17 cellular contexts compared by ENCODE assay signal in the genomic region with DNA sequence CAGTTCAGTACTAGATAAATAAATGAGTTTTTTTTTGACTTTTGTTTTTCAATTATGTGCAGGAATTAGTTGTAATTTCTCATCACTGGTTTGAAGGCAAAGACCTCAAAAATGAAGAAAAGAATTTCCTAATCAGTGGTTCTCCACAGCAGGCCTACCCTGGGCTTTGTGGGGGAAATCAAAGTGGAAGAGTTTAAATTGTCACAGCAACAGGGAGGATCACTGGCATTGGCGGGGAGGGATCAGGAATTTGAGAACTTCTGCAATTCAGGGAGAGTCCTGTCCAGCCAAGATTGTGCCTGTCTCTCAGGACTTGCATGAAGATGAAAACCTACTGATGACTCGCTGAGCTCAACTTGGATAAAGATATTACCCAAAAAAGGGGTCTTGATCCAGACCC.
A peak's percentile ranks its signal among the peaks of the same experiment; 100 is the strongest.
DNase-seq lines count a peak whose midpoint lies in the region; TF ChIP-seq lines count a peak whose summit lies in the region.
"Had no signal": no experiment of that assay in that cellular context is flagged by ENCODE, and none has a peak within 500 bp of the region (broad histone marks: within the 10 kb centered on the region; RNA-seq: fewer than 3 reads in every experiment).

No MANE protein-coding gene starts in this region.

- no peak overlapping the region for H2BK5ac ChIP-seq in neuronal stem cell (ENCODE audit: low read length)

- no peaks in the 10 kb centered on the region for H3K36me3 Mint-ChIP-seq in nephron (ENCODE audit: low read depth)
- H3K36me3 Mint-ChIP-seq in activated T-helper 1 cell treated with anti-CD3 and anti-CD28 coated beads, Interleukin-12 subunit alpha, Interleukin-12 subunit beta, Interleukin-2, Interleukin-4 antibody, amounts not matched to agents 30 ng/mL and 10 ng/mL and 1 ng/mL, durations not matched to agents 14 hours and 24 hours and 36 hours (ENCODE audit: low read depth) = no peaks in the 10 kb centered on the region
- H3K36me3 Mint-ChIP-seq in activated CD4-positive, alpha-beta T cell treated with anti-CD3 and anti-CD28 coated beads, Interleukin-2, amount 10 ng/mL, durations not matched to agents 24 days and 14 days (ENCODE audit: low read depth) = no peaks in the 10 kb centered on the region

- DNase-seq in AG10803 (ENCODE audit: low read depth) (peak; percentile 39), MV-4-11 (lab: John Stamatoyannopoulos, UW) (peak; percentile 59), choroid plexus epithelial cell (ENCODE audit: low read depth) (peak; percentile 28), neuronal stem cell (ENCODE audit: low spot score) (no peak), NCI-H1436 (lab: John Stamatoyannopoulos, UW) (no peak)
- DNase-seq in activated T-helper 1 cell treated with anti-CD3 and anti-CD28 coated beads, Interleukin-12 subunit alpha, Interleukin-12 subunit beta, Interleukin-2, Interleukin-4 antibody, amounts not matched to agents 30 ng/mL and 10 ng/mL and 1 ng/mL, durations not matched to agents 14 hours and 24 hours and 36 hours (ENCODE audit: low spot score) = no peak
- DNase-seq in activated CD4-positive, alpha-beta T cell treated with anti-CD3 and anti-CD28 coated beads, Interleukin-2, amount 10 ng/mL, durations not matched to agents 24 days and 14 days = no peak
- DNase-seq: C1 segment of cervical spinal cord, DND-41, GM23248, NCI-H1417, NCI-H2081, NCI-H748 treated with DMSO at 0.1 percent for 48 hours, PC-3 had no signal

- H2AK5ac ChIP-seq in neuronal stem cell (ENCODE audit: low read depth, low read length) = no peak overlapping the region

- H3K9me3 Mint-ChIP-seq in nephron = no peaks in the 10 kb centered on the region
- no peaks in the 10 kb centered on the region for H3K9me3 Mint-ChIP-seq in activated T-helper 1 cell treated with anti-CD3 and anti-CD28 coated beads, Interleukin-12 subunit alpha, Interleukin-12 subunit beta, Interleukin-2, Interleukin-4 antibody, amounts not matched to agents 30 ng/mL and 10 ng/mL and 1 ng/mL, durations not matched to agents 14 hours and 24 hours and 36 hours
- no peaks in the 10 kb centered on the region for H3K9me3 Mint-ChIP-seq in activated CD4-positive, alpha-beta T cell treated with anti-CD3 and anti-CD28 coated beads, Interleukin-2, amount 10 ng/mL, durations not matched to agents 24 days and 14 days

- no CpG with 5 or more reads among the region's 2 CpGs for WGBS in neuronal stem cell (ENCODE audit: extremely low coverage in 2 of 2, insufficient read length in 2 of 2, insufficient replicate concordance in 1 of 2), 2 donors

- no peak overlapping the region for H2BK120ac ChIP-seq in neuronal stem cell (ENCODE audit: low read depth, low read length)

- no peak overlapping the region for H4K91ac ChIP-seq in neuronal stem cell (ENCODE audit: low read depth, low read length, poor library complexity)

- H4K8ac ChIP-seq in neuronal stem cell (ENCODE audit: low read depth, low read length) = no peak overlapping the region

- H3K4me2 ChIP-seq in neuronal stem cell (ENCODE audit: insufficient read depth, low read length, poor library complexity, severe bottlenecking) = no peak overlapping the region

- H2BK15ac ChIP-seq in neuronal stem cell (ENCODE audit: low read length) = no peak overlapping the region

- H3K23ac ChIP-seq in neuronal stem cell (ENCODE audit: low read depth, low read length, poor library complexity) = no peak overlapping the region

- no peaks in the 10 kb centered on the region for H3K27me3 ChIP-seq in neuronal stem cell (ENCODE audit: control insufficient read depth in 3 of 3, insufficient read depth in 3 of 3, low read depth in 1 of 3, low read length in 3 of 3)

- H3K4me3 Mint-ChIP-seq in nephron = peak overlapping the region in 2 of 3 experiments; percentile 10 to 41
- H3K4me3 Mint-ChIP-seq in activated T-helper 1 cell treated with anti-CD3 and anti-CD28 coated beads, Interleukin-12 subunit alpha, Interleukin-12 subunit beta, Interleukin-2, Interleukin-4 antibody, amounts not matched to agents 30 ng/mL and 10 ng/mL and 1 ng/mL, durations not matched to agents 14 hours and 24 hours and 36 hours = no peak overlapping the region
- H3K4me3 Mint-ChIP-seq in activated CD4-positive, alpha-beta T cell treated with anti-CD3 and anti-CD28 coated beads, Interleukin-2, amount 10 ng/mL, durations not matched to agents 24 days and 14 days = no peak overlapping the region

- intact Hi-C loops in activated T-helper 1 cell treated with anti-CD3 and anti-CD28 coated beads, Interleukin-12 subunit alpha, Interleukin-12 subunit beta, Interleukin-2, Interleukin-4 antibody, amounts not matched to agents 30 ng/mL and 10 ng/mL and 1 ng/mL, durations not matched to agents 14 hours and 24 hours and 36 hours (cut with micrococcal nuclease) = no loop called here
- intact Hi-C loops in activated CD4-positive, alpha-beta T cell treated with anti-CD3 and anti-CD28 coated beads, Interleukin-2, amount 10 ng/mL, durations not matched to agents 24 days and 14 days (cut with micrococcal nuclease) = no loop called here

- H3K36me3 ChIP-seq in neuronal stem cell (replicated peaks in 1 of 2; ENCODE audit: control insufficient read depth in 2 of 2, insufficient read depth in 2 of 2, low read length in 2 of 2) = no peaks in the 10 kb centered on the region

- H3K4me3 ChIP-seq in AG10803 (ENCODE audit: low read length) = no peak overlapping the region
- no peak overlapping the region for H3K4me3 ChIP-seq in choroid plexus epithelial cell (ENCODE audit: low read depth, low read length)
- no peak overlapping the region for H3K4me3 ChIP-seq in neuronal stem cell (ENCODE audit: low read length in 2 of 2)
- H3K4me3 ChIP-seq: GM23248 had no signal

- H3K9me3 ChIP-seq in neuronal stem cell (replicated peaks in 1 of 2; ENCODE audit: control insufficient read depth in 2 of 2, insufficient read depth in 1 of 2, low read depth in 1 of 2, low read length in 2 of 2) = no peaks in the 10 kb centered on the region

- TF ChIP-seq CTCF in AG10803 (conservative IDR thresholded peaks at IDR 0.05; ENCODE audit: low read length) = no peak
- TF ChIP-seq CTCF in choroid plexus epithelial cell (conservative IDR thresholded peaks at IDR 0.05; ENCODE audit: low read depth, low read length) = no peak
- TF ChIP-seq CTCF in nephron (IDR thresholded peaks at IDR 0.05; ENCODE audit: unreplicated experiment in 3 of 3) = no peak

- no peak overlapping the region for H3K9ac ChIP-seq in neuronal stem cell (ENCODE audit: low read depth, low read length, poor library complexity)
- H3K9ac ChIP-seq: GM23248 had no signal

- H3K4ac ChIP-seq in neuronal stem cell (ENCODE audit: low read length) = no peak overlapping the region

- no peak overlapping the region for H3K27ac ChIP-seq in neuronal stem cell (replicated peaks; ENCODE audit: low read length)
- H3K27ac ChIP-seq: GM23248, HL-60, RWPE1 had no signal

- H3K14ac ChIP-seq in neuronal stem cell (ENCODE audit: low read length) = no peak overlapping the region

- no peak overlapping the region for H3K18ac ChIP-seq in neuronal stem cell (ENCODE audit: low read length)

- no peak overlapping the region for H2AFZ ChIP-seq in neuronal stem cell (ENCODE audit: low read length)
- H2AFZ ChIP-seq: GM23248 had no signal

- H3K4me1 Mint-ChIP-seq in nephron = peaks cover 35% of the 10 kb centered on the region
- H3K4me1 Mint-ChIP-seq in activated T-helper 1 cell treated with anti-CD3 and anti-CD28 coated beads, Interleukin-12 subunit alpha, Interleukin-12 subunit beta, Interleukin-2, Interleukin-4 antibody, amounts not matched to agents 30 ng/mL and 10 ng/mL and 1 ng/mL, durations not matched to agents 14 hours and 24 hours and 36 hours (ENCODE audit: low read depth) = no peaks in the 10 kb centered on the region
- H3K4me1 Mint-ChIP-seq in activated CD4-positive, alpha-beta T cell treated with anti-CD3 and anti-CD28 coated beads, Interleukin-2, amount 10 ng/mL, durations not matched to agents 24 days and 14 days = no peaks in the 10 kb centered on the region

- peak overlapping the region in 2 of 3 experiments; percentile 72 to 94 for H3K27ac Mint-ChIP-seq in nephron
- H3K27ac Mint-ChIP-seq in activated T-helper 1 cell treated with anti-CD3 and anti-CD28 coated beads, Interleukin-12 subunit alpha, Interleukin-12 subunit beta, Interleukin-2, Interleukin-4 antibody, amounts not matched to agents 30 ng/mL and 10 ng/mL and 1 ng/mL, durations not matched to agents 14 hours and 24 hours and 36 hours = no peak overlapping the region
- no peak overlapping the region for H3K27ac Mint-ChIP-seq in activated CD4-positive, alpha-beta T cell treated with anti-CD3 and anti-CD28 coated beads, Interleukin-2, amount 10 ng/mL, durations not matched to agents 24 days and 14 days

- H3K4me1 ChIP-seq in neuronal stem cell (ENCODE audit: control insufficient read depth in 2 of 2, insufficient read depth in 1 of 2, low read depth in 1 of 2, low read length in 2 of 2) = peaks cover 0 to 5% of the 10 kb centered on the region in 2 donors

- no peaks in the 10 kb centered on the region for H3K79me1 ChIP-seq in neuronal stem cell (ENCODE audit: low read depth, low read length)

- no peak overlapping the region for H2BK12ac ChIP-seq in neuronal stem cell (ENCODE audit: low read length)

- H3K27me3 Mint-ChIP-seq in nephron (ENCODE audit: low read depth) = peaks cover 3% of the 10 kb centered on the region
- peaks cover 3% of the 10 kb centered on the region for H3K27me3 Mint-ChIP-seq in activated T-helper 1 cell treated with anti-CD3 and anti-CD28 coated beads, Interleukin-12 subunit alpha, Interleukin-12 subunit beta, Interleukin-2, Interleukin-4 antibody, amounts not matched to agents 30 ng/mL and 10 ng/mL and 1 ng/mL, durations not matched to agents 14 hours and 24 hours and 36 hours (ENCODE audit: insufficient read depth)
- no peaks in the 10 kb centered on the region for H3K27me3 Mint-ChIP-seq in activated CD4-positive, alpha-beta T cell treated with anti-CD3 and anti-CD28 coated beads, Interleukin-2, amount 10 ng/mL, durations not matched to agents 24 days and 14 days

Comparison
In these comparisons a context has a peak if more than half of its experiments do, and no peak if none do; other contexts are left out.
1. DNase-seq: peak in AG10803 (single experiment), MV-4-11 (single experiment) and choroid plexus epithelial cell (single experiment); none in neuronal stem cell (single experiment), activated T-helper 1 cell treated with anti-CD3 and anti-CD28 coated beads, Interleukin-12 subunit alpha, Interleukin-12 subunit beta, Interleukin-2, Interleukin-4 antibody, amounts not matched to agents 30 ng/mL and 10 ng/mL and 1 ng/mL, durations not matched to agents 14 hours and 24 hours and 36 hours (single experiment), NCI-H1436 (single experiment) and activated CD4-positive, alpha-beta T cell treated with anti-CD3 and anti-CD28 coated beads, Interleukin-2, amount 10 ng/mL, durations not matched to agents 24 days and 14 days (single experiment).
2. H3K27ac Mint-ChIP-seq: peak in nephron (2 of 3); none in activated T-helper 1 cell treated with anti-CD3 and anti-CD28 coated beads, Interleukin-12 subunit alpha, Interleukin-12 subunit beta, Interleukin-2, Interleukin-4 antibody, amounts not matched to agents 30 ng/mL and 10 ng/mL and 1 ng/mL, durations not matched to agents 14 hours and 24 hours and 36 hours (single experiment) and activated CD4-positive, alpha-beta T cell treated with anti-CD3 and anti-CD28 coated beads, Interleukin-2, amount 10 ng/mL, durations not matched to agents 24 days and 14 days (single experiment).
3. H3K4me3 Mint-ChIP-seq: peak in nephron (2 of 3); none in activated T-helper 1 cell treated with anti-CD3 and anti-CD28 coated beads, Interleukin-12 subunit alpha, Interleukin-12 subunit beta, Interleukin-2, Interleukin-4 antibody, amounts not matched to agents 30 ng/mL and 10 ng/mL and 1 ng/mL, durations not matched to agents 14 hours and 24 hours and 36 hours (single experiment) and activated CD4-positive, alpha-beta T cell treated with anti-CD3 and anti-CD28 coated beads, Interleukin-2, amount 10 ng/mL, durations not matched to agents 24 days and 14 days (single experiment).